ENCODE assay signal across 1 cellular context in the genomic region with DNA sequence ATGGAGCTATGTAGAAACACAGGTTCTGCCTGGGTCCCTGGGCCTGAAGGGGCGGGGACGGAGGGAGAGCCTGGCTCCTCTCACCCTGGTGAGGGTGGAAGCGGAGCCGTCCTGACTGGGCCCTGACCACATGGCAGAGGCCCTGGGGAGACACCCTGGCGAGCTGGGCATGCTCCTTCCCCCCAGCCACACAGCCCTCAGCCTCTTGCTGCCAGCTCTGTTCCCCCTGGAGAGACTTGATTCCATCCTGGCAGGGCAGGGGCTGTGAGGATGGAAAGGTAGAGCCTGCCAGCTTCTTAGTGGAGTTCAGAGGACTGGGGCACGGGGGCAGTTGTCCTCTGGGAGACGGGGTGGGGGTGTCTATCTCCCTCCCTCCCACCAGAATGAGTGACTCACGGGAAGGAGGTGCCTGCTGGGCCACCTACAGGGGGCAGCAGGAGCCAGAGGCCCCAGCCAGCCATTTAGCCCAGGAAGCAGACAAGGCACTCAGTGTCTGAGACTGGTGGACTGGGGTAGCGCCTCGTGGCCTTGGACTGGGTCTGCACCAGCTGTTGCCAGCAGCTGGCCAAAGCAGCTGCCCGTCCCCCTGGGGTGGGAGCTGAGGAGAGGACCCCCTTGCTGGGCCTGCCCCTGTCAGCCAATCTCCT.
TF ChIP-seq lines count a peak whose summit lies in the region.

No MANE protein-coding gene starts in this region.

TF ChIP-seq in GM23338, 12 proteins besides CTCF, POLR2A, EP300 and RAD21 (continued from another document):
- TF ChIP-seq, protein P1, sequence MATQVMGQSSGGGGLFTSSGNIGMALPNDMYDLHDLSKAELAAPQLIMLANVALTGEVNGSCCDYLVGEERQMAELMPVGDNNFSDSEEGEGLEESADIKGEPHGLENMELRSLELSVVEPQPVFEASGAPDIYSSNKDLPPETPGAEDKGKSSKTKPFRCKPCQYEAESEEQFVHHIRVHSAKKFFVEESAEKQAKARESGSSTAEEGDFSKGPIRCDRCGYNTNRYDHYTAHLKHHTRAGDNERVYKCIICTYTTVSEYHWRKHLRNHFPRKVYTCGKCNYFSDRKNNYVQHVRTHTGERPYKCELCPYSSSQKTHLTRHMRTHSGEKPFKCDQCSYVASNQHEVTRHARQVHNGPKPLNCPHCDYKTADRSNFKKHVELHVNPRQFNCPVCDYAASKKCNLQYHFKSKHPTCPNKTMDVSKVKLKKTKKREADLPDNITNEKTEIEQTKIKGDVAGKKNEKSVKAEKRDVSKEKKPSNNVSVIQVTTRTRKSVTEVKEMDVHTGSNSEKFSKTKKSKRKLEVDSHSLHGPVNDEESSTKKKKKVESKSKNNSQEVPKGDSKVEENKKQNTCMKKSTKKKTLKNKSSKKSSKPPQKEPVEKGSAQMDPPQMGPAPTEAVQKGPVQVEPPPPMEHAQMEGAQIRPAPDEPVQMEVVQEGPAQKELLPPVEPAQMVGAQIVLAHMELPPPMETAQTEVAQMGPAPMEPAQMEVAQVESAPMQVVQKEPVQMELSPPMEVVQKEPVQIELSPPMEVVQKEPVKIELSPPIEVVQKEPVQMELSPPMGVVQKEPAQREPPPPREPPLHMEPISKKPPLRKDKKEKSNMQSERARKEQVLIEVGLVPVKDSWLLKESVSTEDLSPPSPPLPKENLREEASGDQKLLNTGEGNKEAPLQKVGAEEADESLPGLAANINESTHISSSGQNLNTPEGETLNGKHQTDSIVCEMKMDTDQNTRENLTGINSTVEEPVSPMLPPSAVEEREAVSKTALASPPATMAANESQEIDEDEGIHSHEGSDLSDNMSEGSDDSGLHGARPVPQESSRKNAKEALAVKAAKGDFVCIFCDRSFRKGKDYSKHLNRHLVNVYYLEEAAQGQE (IDR thresholded peaks at IDR 0.05; ENCODE audit: unreplicated experiment): no peak
- TF ChIP-seq EZH2phosphoT487 (IDR thresholded peaks at IDR 0.05; ENCODE audit: unreplicated experiment): no peak
- no peak for TF ChIP-seq NANOG (IDR thresholded peaks at IDR 0.05; ENCODE audit: borderline replicate concordance)
- TF ChIP-seq CREB1 (CRISPR knock-in tag; IDR thresholded peaks at IDR 0.05; ENCODE audit: low read depth): no peak
- TF ChIP-seq, protein P2, sequence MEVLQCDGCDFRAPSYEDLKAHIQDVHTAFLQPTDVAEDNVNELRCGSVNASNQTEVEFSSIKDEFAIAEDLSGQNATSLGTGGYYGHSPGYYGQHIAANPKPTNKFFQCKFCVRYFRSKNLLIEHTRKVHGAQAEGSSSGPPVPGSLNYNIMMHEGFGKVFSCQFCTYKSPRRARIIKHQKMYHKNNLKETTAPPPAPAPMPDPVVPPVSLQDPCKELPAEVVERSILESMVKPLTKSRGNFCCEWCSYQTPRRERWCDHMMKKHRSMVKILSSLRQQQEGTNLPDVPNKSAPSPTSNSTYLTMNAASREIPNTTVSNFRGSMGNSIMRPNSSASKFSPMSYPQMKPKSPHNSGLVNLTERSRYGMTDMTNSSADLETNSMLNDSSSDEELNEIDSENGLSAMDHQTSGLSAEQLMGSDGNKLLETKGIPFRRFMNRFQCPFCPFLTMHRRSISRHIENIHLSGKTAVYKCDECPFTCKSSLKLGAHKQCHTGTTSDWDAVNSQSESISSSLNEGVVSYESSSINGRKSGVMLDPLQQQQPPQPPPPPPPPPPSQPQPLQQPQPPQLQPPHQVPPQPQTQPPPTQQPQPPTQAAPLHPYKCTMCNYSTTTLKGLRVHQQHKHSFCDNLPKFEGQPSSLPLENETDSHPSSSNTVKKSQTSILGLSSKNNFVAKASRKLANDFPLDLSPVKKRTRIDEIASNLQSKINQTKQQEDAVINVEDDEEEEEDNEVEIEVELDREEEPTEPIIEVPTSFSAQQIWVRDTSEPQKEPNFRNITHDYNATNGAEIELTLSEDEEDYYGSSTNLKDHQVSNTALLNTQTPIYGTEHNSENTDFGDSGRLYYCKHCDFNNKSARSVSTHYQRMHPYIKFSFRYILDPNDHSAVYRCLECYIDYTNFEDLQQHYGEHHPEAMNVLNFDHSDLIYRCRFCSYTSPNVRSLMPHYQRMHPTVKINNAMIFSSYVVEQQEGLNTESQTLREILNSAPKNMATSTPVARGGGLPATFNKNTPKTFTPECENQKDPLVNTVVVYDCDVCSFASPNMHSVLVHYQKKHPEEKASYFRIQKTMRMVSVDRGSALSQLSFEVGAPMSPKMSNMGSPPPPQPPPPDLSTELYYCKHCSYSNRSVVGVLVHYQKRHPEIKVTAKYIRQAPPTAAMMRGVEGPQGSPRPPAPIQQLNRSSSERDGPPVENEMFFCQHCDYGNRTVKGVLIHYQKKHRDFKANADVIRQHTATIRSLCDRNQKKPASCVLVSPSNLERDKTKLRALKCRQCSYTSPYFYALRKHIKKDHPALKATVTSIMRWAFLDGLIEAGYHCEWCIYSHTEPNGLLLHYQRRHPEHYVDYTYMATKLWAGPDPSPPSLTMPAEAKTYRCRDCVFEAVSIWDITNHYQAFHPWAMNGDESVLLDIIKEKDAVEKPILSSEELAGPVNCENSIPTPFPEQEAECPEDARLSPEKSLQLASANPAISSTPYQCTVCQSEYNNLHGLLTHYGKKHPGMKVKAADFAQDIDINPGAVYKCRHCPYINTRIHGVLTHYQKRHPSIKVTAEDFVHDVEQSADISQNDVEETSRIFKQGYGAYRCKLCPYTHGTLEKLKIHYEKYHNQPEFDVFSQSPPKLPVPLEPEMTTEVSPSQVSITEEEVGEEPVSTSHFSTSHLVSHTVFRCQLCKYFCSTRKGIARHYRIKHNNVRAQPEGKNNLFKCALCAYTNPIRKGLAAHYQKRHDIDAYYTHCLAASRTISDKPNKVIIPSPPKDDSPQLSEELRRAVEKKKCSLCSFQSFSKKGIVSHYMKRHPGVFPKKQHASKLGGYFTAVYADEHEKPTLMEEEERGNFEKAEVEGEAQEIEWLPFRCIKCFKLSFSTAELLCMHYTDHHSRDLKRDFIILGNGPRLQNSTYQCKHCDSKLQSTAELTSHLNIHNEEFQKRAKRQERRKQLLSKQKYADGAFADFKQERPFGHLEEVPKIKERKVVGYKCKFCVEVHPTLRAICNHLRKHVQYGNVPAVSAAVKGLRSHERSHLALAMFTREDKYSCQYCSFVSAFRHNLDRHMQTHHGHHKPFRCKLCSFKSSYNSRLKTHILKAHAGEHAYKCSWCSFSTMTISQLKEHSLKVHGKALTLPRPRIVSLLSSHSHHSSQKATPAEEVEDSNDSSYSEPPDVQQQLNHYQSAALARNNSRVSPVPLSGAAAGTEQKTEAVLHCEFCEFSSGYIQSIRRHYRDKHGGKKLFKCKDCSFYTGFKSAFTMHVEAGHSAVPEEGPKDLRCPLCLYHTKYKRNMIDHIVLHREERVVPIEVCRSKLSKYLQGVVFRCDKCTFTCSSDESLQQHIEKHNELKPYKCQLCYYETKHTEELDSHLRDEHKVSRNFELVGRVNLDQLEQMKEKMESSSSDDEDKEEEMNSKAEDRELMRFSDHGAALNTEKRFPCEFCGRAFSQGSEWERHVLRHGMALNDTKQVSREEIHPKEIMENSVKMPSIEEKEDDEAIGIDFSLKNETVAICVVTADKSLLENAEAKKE (CRISPR knock-in tag; IDR thresholded peaks at IDR 0.05): no peak
- no peak for TF ChIP-seq JUNB (IDR thresholded peaks at IDR 0.05; ENCODE audit: unreplicated experiment)
- TF ChIP-seq POLR2AphosphoS5 (IDR thresholded peaks at IDR 0.05; ENCODE audit: low read depth): no peak
TF ChIP-seq in GM23338: peak in this region for 0.
